Comparison of ENCODE assay signal across 8 cellular contexts in genomic region chr14:35534130-35534883, GRCh38. TPM values are rescaled to one million over a fixed set of nuclear protein-coding genes. Genes with fewer than 3 reads are reported as not detected.
A peak's percentile ranks its signal among the peaks of the same experiment; 100 is the strongest.
DNase-seq lines count a peak whose midpoint lies in the region; ATAC-seq and TF ChIP-seq lines count a peak whose summit lies in the region.

Gene INSM2 (plus strand): TSS chr14:35534164. CDS start chr14:35534253, 89 bp downstream.

- peaks cover 84% of the 10 kb centered on the region for H3K27me3 ChIP-seq in endodermal cell (ENCODE audit: control insufficient read depth, insufficient read depth, low read length, poor library complexity, severe bottlenecking)
- H3K27me3 ChIP-seq in naive thymus-derived CD4-positive, alpha-beta T cell (ENCODE audit: control insufficient read depth in 2 of 2, insufficient read depth in 2 of 2, low read length in 2 of 2), result peaks cover 3 to 11% of the 10 kb centered on the region in 2 donors

- CTCF ChIA-PET in activated naive CD4-positive, alpha-beta T cell treated with anti-CD3 and anti-CD28 coated beads, Interleukin-2, amount 10 ng/mL, durations not matched to agents 7 days and 5 days (lab: Charles Lee), result interaction anchor here (0.8 kb wide), 1 partner anchor 96 kb away, joined by 3 read pairs; no protein-coding TSS in a partner anchor
- CTCF ChIA-PET in naive thymus-derived CD4-positive, alpha-beta T cell (lab: Charles Lee), result no interaction called here

- no peak within 1 kb of the TSS for H3K9ac ChIP-seq in endodermal cell (ENCODE audit: extremely low read depth, low read length, poor library complexity, severe bottlenecking)

- DNase-seq in activated naive CD4-positive, alpha-beta T cell treated with anti-CD3 and anti-CD28 coated beads, Interleukin-2, amount 10 ng/mL, durations not matched to agents 7 days and 5 days, result no peak
- no peak for DNase-seq in activated naive CD4-positive, alpha-beta T cell (lab: John Stamatoyannopoulos, UW)
- DNase-seq in SW 1271 (lab: John Stamatoyannopoulos, UW) (peak; percentile 60 to 68), endodermal cell (no peak), occipital lobe (lab: John Stamatoyannopoulos, UW) (no peak), mesenteric fat pad (ENCODE audit: low spot score) (no peak)
- peak in 5 of 9 donors; percentile 3 to 24 (median 11) for DNase-seq in naive thymus-derived CD4-positive, alpha-beta T cell

- H3K27me3 Mint-ChIP-seq in activated naive CD4-positive, alpha-beta T cell treated with anti-CD3 and anti-CD28 coated beads, Interleukin-2, amount 10 ng/mL, durations not matched to agents 7 days and 5 days, result peaks cover 61% of the 10 kb centered on the region
- H3K27me3 Mint-ChIP-seq in endodermal cell (ENCODE audit: insufficient read depth), result peaks cover 81% of the 10 kb centered on the region
- H3K27me3 Mint-ChIP-seq in naive thymus-derived CD4-positive, alpha-beta T cell, result peaks cover 47 to 73% (median 52%) of the 10 kb centered on the region in 5 donors

- peak; percentile 34 for TF ChIP-seq CTCF in endodermal cell (conservative IDR thresholded peaks at IDR 0.05)

- peaks cover 4% of the 10 kb centered on the region for H3K4me1 ChIP-seq in endodermal cell (ENCODE audit: control insufficient read depth, insufficient read depth, low read length)
- H3K4me1 ChIP-seq in naive thymus-derived CD4-positive, alpha-beta T cell (ENCODE audit: control insufficient read depth in 2 of 2, insufficient read depth in 2 of 2, low read length in 2 of 2), result peaks cover 0 to 7% of the 10 kb centered on the region in 2 donors

- no peak within 1 kb of the TSS for H3K27ac ChIP-seq in endodermal cell (ENCODE audit: low read depth, low read length)
- no peak within 1 kb of the TSS for H3K27ac ChIP-seq in naive thymus-derived CD4-positive, alpha-beta T cell (ENCODE audit: low read depth, low read length)

- POLR2A ChIA-PET in naive thymus-derived CD4-positive, alpha-beta T cell (lab: Charles Lee), result no interaction called here

- no peaks in the 10 kb centered on the region for H3K36me3 ChIP-seq in endodermal cell (ENCODE audit: control insufficient read depth, insufficient read depth, low read length)
- H3K36me3 ChIP-seq in naive thymus-derived CD4-positive, alpha-beta T cell (ENCODE audit: control insufficient read depth in 2 of 3, insufficient read depth in 3 of 3, low read length in 3 of 3), result no peaks in the 10 kb centered on the region

- no peak within 1 kb of the TSS for H3K27ac Mint-ChIP-seq in activated naive CD4-positive, alpha-beta T cell treated with anti-CD3 and anti-CD28 coated beads, Interleukin-2, amount 10 ng/mL, durations not matched to agents 7 days and 5 days
- H3K27ac Mint-ChIP-seq in endodermal cell, result no peak within 1 kb of the TSS
- H3K27ac Mint-ChIP-seq in naive thymus-derived CD4-positive, alpha-beta T cell, result no peak within 1 kb of the TSS

- no peaks in the 10 kb centered on the region for H3K9me3 ChIP-seq in endodermal cell (ENCODE audit: control insufficient read depth, low read length)
- no peaks in the 10 kb centered on the region for H3K9me3 ChIP-seq in naive thymus-derived CD4-positive, alpha-beta T cell (ENCODE audit: control insufficient read depth in 2 of 3, low read length in 3 of 3)

- no peaks in the 10 kb centered on the region for H3K36me3 Mint-ChIP-seq in activated naive CD4-positive, alpha-beta T cell treated with anti-CD3 and anti-CD28 coated beads, Interleukin-2, amount 10 ng/mL, durations not matched to agents 7 days and 5 days
- peaks cover 4% of the 10 kb centered on the region for H3K36me3 Mint-ChIP-seq in endodermal cell (ENCODE audit: low read depth)
- H3K36me3 Mint-ChIP-seq in naive thymus-derived CD4-positive, alpha-beta T cell, result peaks cover 4 to 19% (median 5%) of the 10 kb centered on the region in 5 donors

- ATAC-seq in HG03064 (IDR thresholded peaks at IDR 0.05; ENCODE audit: low read depth, unreplicated experiment), result peak; percentile 9
- peak; percentile 14 for ATAC-seq in naive thymus-derived CD4-positive, alpha-beta T cell

- intact Hi-C loops in naive thymus-derived CD4-positive, alpha-beta T cell (cut with micrococcal nuclease), result loop anchor here in 1 of 2 donors (2.0 to 10.0 kb wide), 4 partner anchors 153 to 780 kb away; partner anchors contain the start of genes BRMS1L, PPP2R3C and PRORP

- peaks cover 16% of the 10 kb centered on the region for H3K4me1 Mint-ChIP-seq in activated naive CD4-positive, alpha-beta T cell treated with anti-CD3 and anti-CD28 coated beads, Interleukin-2, amount 10 ng/mL, durations not matched to agents 7 days and 5 days
- H3K4me1 Mint-ChIP-seq in endodermal cell, result peaks cover 7% of the 10 kb centered on the region
- H3K4me1 Mint-ChIP-seq in naive thymus-derived CD4-positive, alpha-beta T cell, result peaks cover 0 to 23% (median 13%) of the 10 kb centered on the region in 7 donors

- 2 to 4% methylated on average over 25 to 85 of the region's 85 CpGs for WGBS in endodermal cell (ENCODE audit: insufficient coverage in 1 of 2, insufficient read length in 1 of 2), 2 experiments

- H3K9me3 Mint-ChIP-seq in activated naive CD4-positive, alpha-beta T cell treated with anti-CD3 and anti-CD28 coated beads, Interleukin-2, amount 10 ng/mL, durations not matched to agents 7 days and 5 days, result no peaks in the 10 kb centered on the region
- H3K9me3 Mint-ChIP-seq in endodermal cell, result no peaks in the 10 kb centered on the region
- peaks cover 0 to 10% (median 0%) of the 10 kb centered on the region in 11 donors for H3K9me3 Mint-ChIP-seq in naive thymus-derived CD4-positive, alpha-beta T cell

- H3K4me3 ChIP-seq in endodermal cell (ENCODE audit: low read length), result peak within 1 kb of the TSS; percentile 72
- peak within 1 kb of the TSS; percentile 49 for H3K4me3 ChIP-seq in naive thymus-derived CD4-positive, alpha-beta T cell (ENCODE audit: low read length)

- H3K4me3 Mint-ChIP-seq in activated naive CD4-positive, alpha-beta T cell treated with anti-CD3 and anti-CD28 coated beads, Interleukin-2, amount 10 ng/mL, durations not matched to agents 7 days and 5 days, result peak within 1 kb of the TSS; percentile 69
- peak within 1 kb of the TSS; percentile 27 for H3K4me3 Mint-ChIP-seq in endodermal cell
- H3K4me3 Mint-ChIP-seq in naive thymus-derived CD4-positive, alpha-beta T cell, result peak within 1 kb of the TSS; percentile 74 to 86 (median 82)

RNA-seq across cellular contexts. Expression of gene INSM2, which starts in this region (rescaled TPM):
- total RNA-seq in endodermal cell (under 1 TPM; 0.15 to 0.18 TPM), occipital lobe (0.47 TPM), mesenteric fat pad (not detected)
- polyA plus RNA-seq in endodermal cell (2013, experiment 1 of 2), result 0.07 TPM
- polyA plus RNA-seq in endodermal cell (2013, experiment 2 of 2), result 0.08 TPM
- total RNA-seq in naive thymus-derived CD4-positive, alpha-beta T cell, result not detected
- not detected for polyA plus RNA-seq in naive thymus-derived CD4-positive, alpha-beta T cell

Comparison
In these comparisons a context has a peak if more than half of its experiments do, and no peak if none do; other contexts are left out.
1. Peak in DNase-seq, ATAC-seq and H3K4me3 ChIP-seq in naive thymus-derived CD4-positive, alpha-beta T cell; RNA of the gene not detected or under 1 TPM.
2. DNase-seq: peak in SW 1271 (2 of 2); none in activated naive CD4-positive, alpha-beta T cell treated with anti-CD3 and anti-CD28 coated beads, Interleukin-2, amount 10 ng/mL, durations not matched to agents 7 days and 5 days (single experiment), activated naive CD4-positive, alpha-beta T cell (0 of 4), endodermal cell (single experiment), occipital lobe (single experiment) and mesenteric fat pad (single experiment).
3. H3K4me3 Mint-ChIP-seq: peak in every context shown above with its lines; median percentile 82 in naive thymus-derived CD4-positive, alpha-beta T cell; 69 in activated naive CD4-positive, alpha-beta T cell treated with anti-CD3 and anti-CD28 coated beads, Interleukin-2, amount 10 ng/mL, durations not matched to agents 7 days and 5 days; 27 in endodermal cell.